ENCODE assay signal across 14 cellular contexts in the genomic region with DNA sequence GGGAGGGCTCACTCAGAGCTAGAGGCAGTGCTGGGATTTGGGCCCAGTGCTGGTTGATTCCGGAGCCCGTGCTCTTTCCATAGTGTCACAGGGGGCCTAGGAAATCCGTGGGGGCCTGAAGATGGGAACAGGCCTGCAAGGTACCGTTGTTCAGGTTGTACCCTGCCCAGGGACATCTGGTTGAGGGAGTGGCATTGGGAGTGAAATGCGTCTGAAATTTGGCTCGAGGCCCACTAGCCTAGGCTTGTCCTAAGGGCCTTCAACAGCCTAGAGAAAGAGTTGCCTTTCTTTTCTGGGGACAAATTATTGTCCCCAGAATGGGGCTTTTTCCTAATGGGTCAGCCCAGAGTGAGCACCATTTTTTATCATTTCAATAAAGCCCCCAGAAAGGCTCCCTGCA. TPM values are rescaled to one million over a fixed set of nuclear protein-coding genes. Genes with fewer than 3 reads are reported as not detected.
DNase-seq lines count a peak whose midpoint lies in the region; ATAC-seq and TF ChIP-seq lines count a peak whose summit lies in the region.
"Had no signal": no experiment of that assay in that cellular context is flagged by ENCODE, and none has a peak within 500 bp of the region (broad histone marks: within the 10 kb centered on the region; RNA-seq: fewer than 3 reads in every experiment).

No MANE protein-coding gene starts in this region.

- H3K4me1 Mint-ChIP-seq in glutamatergic neuron (ENCODE audit: low read depth, unreplicated experiment), result peaks cover 2% of the 10 kb centered on the region
- H3K4me1 Mint-ChIP-seq: CD8-positive, alpha-beta memory T cell; H9 had no signal

- ATAC-seq in mucosa of descending colon, result peak; percentile 73

- 73% methylated on average over 6 of the region's 6 CpGs for WGBS in testis, 2 donors

- peaks cover 7% of the 10 kb centered on the region for H3K4me1 ChIP-seq in mucosa of descending colon (ENCODE audit: low read depth)
- H3K4me1 ChIP-seq in testis, result peaks cover 18% of the 10 kb centered on the region

- H3K4me3 ChIP-seq in mucosa of descending colon (no peak overlapping the region), testis (no peak overlapping the region)

- H3K4me3 Mint-ChIP-seq in glutamatergic neuron (ENCODE audit: unreplicated experiment), result no peak overlapping the region
- H3K4me3 Mint-ChIP-seq: CD8-positive, alpha-beta memory T cell; H9 had no signal

- H3K36me3 ChIP-seq in mucosa of descending colon (ENCODE audit: low read depth) (no peaks in the 10 kb centered on the region), testis (ENCODE audit: low read depth, missing control alignments) (no peaks in the 10 kb centered on the region)

- TF ChIP-seq POLR2A in testis (IDR thresholded peaks at IDR 0.05), result no peak

- TF ChIP-seq CTCF in mucosa of descending colon (IDR thresholded peaks at IDR 0.05) (no peak), testis (IDR thresholded peaks at IDR 0.05) (no peak), glutamatergic neuron (IDR thresholded peaks at IDR 0.05; ENCODE audit: partially characterized antibody, unreplicated experiment) (no peak)

- peaks cover 4% of the 10 kb centered on the region for H3K27me3 Mint-ChIP-seq in glutamatergic neuron (ENCODE audit: unreplicated experiment)

- DNase-seq in DMS 273 (lab: John Stamatoyannopoulos, UW; ENCODE audit: unreplicated experiment) (peak; percentile 64), DMS 273 treated with DMSO at 0.1 percent for 48 hours (lab: John Stamatoyannopoulos, UW) (no peak), NCI-H2171 treated with DMSO at 0.1 percent for 48 hours (lab: John Stamatoyannopoulos, UW) (peak; percentile 52), mucosa of descending colon (peak in 1 of 3 donors; percentile 57), testis (peak; percentile 41), NCI-H128 (lab: John Stamatoyannopoulos, UW; ENCODE audit: unreplicated experiment) (no peak), glutamatergic neuron (no peak)
- DNase-seq in activated T-cell treated with anti-CD3 and anti-CD28 coated beads, Interleukin-2, amount 50 U/mL, for 1 hour, result no peak
- DNase-seq: CD8-positive, alpha-beta memory T cell; DMS79; GOT3; H9 had no signal

- intact Hi-C loops in mucosa of descending colon (cut with DNase I, micrococcal nuclease), result no loop called here
- intact Hi-C loops in testis (cut with DNase I; ENCODE audit: low total_unique reads), result no loop called here

- no peaks in the 10 kb centered on the region for H3K36me3 Mint-ChIP-seq in glutamatergic neuron (ENCODE audit: unreplicated experiment)
- H3K36me3 Mint-ChIP-seq: CD8-positive, alpha-beta memory T cell had no signal

- H3K27ac ChIP-seq in testis, result peak overlapping the region; percentile 65 to 83
- H3K27ac ChIP-seq: 22Rv1, HL-60 had no signal

- H3K27ac Mint-ChIP-seq in glutamatergic neuron (ENCODE audit: unreplicated experiment), result no peak overlapping the region
- H3K27ac Mint-ChIP-seq: CD8-positive, alpha-beta memory T cell had no signal

- H3K9me3 ChIP-seq in mucosa of descending colon (no peaks in the 10 kb centered on the region), testis (no peaks in the 10 kb centered on the region)

- H3K27me3 ChIP-seq in testis, result no peaks in the 10 kb centered on the region

- no peaks in the 10 kb centered on the region for H3K9me3 Mint-ChIP-seq in glutamatergic neuron (ENCODE audit: unreplicated experiment)
- H3K9me3 Mint-ChIP-seq: CD8-positive, alpha-beta memory T cell had no signal

RNA-seq across cellular contexts. Expression of gene FAM222A, which starts 26.4 kb away (rescaled TPM):
- total RNA-seq in mucosa of descending colon (1 to 10 TPM; 1.7 to 4.4 (median 3.5) TPM), testis (10 to 100 TPM; 75.7 to 78.6 TPM), glutamatergic neuron (ENCODE audit: unreplicated experiment) (18.1 TPM)
- polyA plus RNA-seq in testis (ENCODE audit: insufficient read depth, low read depth, low replicate concordance), result 34.5 TPM

Comparison
In these comparisons a context has a peak if more than half of its experiments do, and no peak if none do; other contexts are left out.
1. DNase-seq: peak in DMS 273 (single experiment), NCI-H2171 treated with DMSO at 0.1 percent for 48 hours (single experiment) and testis (single experiment); none in DMS 273 treated with DMSO at 0.1 percent for 48 hours (single experiment), NCI-H128 (single experiment), glutamatergic neuron (single experiment) and activated T-cell treated with anti-CD3 and anti-CD28 coated beads, Interleukin-2, amount 50 U/mL, for 1 hour (single experiment).